In genomic region chr14:95674613-95675012, GRCh38 we compare ENCODE assay signal across 19 cellular contexts. TPM values are rescaled to one million over a fixed set of nuclear protein-coding genes. Genes with fewer than 3 reads are reported as not detected.
A peak's percentile ranks its signal among the peaks of the same experiment; 100 is the strongest.
DNase-seq lines count a peak whose midpoint lies in the region; ATAC-seq and TF ChIP-seq lines count a peak whose summit lies in the region.
"Had no signal": no experiment of that assay in that cellular context is flagged by ENCODE, and none has a peak within 500 bp of the region (broad histone marks: within the 10 kb centered on the region; RNA-seq: fewer than 3 reads in every experiment).

No MANE protein-coding gene starts in this region.

- peak; percentile 46 for DNase-seq in hepatocyte (ENCODE audit: low spot score)
- no peak for DNase-seq in CD14-positive monocyte (ENCODE audit: low spot score)
- no peak for DNase-seq in erythroblast (lab: John Stamatoyannopoulos, UW)
- DNase-seq: C1 segment of cervical spinal cord; Caco-2; CD4-positive, CD25-positive, alpha-beta regulatory T cell; CD8-positive, alpha-beta T cell; DMS153; DND-41; H9 had no signal

- H3K9me3 ChIP-seq in BLaER1, result peaks cover 21% of the 10 kb centered on the region
- no peaks in the 10 kb centered on the region for H3K9me3 ChIP-seq in hepatocyte (ENCODE audit: low read depth)
- peaks cover 0 to 4% (median 0%) of the 10 kb centered on the region in 4 donors for H3K9me3 ChIP-seq in liver (ENCODE audit: control insufficient read depth in 4 of 4, low read length in 3 of 4)
- H3K9me3 ChIP-seq: Caco-2 had no signal

- peak overlapping the region; percentile 20; the same call in 1 of the 2 replicates for H3K27ac ChIP-seq in BLaER1
- no peak overlapping the region for H3K27ac ChIP-seq in hepatocyte
- H3K27ac ChIP-seq in liver (ENCODE audit: low read depth in 1 of 2, low read length in 2 of 2), result no peak overlapping the region
- H3K27ac ChIP-seq: 22Rv1 had no signal

- WGBS in hepatocyte (ENCODE audit: low lambda C conversion rate, missing lambda C conversion rate), result 61% methylated on average over 4 of the region's 4 CpGs
- WGBS in liver, result 42% methylated on average over 4 of the region's 4 CpGs

- TF ChIP-seq RAD21 in liver (IDR thresholded peaks at IDR 0.05), result no peak

- H3K4me1 ChIP-seq in BLaER1, result peaks cover 96% of the 10 kb centered on the region
- H3K4me1 ChIP-seq in hepatocyte (ENCODE audit: insufficient read depth), result no peaks in the 10 kb centered on the region
- peaks cover 0 to 5% (median 0%) of the 10 kb centered on the region in 4 donors for H3K4me1 ChIP-seq in liver (ENCODE audit: control insufficient read depth in 4 of 4, insufficient read depth in 4 of 4, low read length in 3 of 4)

- H3K4me2 ChIP-seq in BLaER1, result peak overlapping the region; percentile 53
- no peak overlapping the region for H3K4me2 ChIP-seq in hepatocyte
- H3K4me2 ChIP-seq: GM23338 had no signal

- no peaks in the 10 kb centered on the region for H3K79me2 ChIP-seq in hepatocyte

- H3K27me3 ChIP-seq in BLaER1 (no peaks in the 10 kb centered on the region), hepatocyte (peaks cover 7% of the 10 kb centered on the region), liver (ENCODE audit: control insufficient read depth in 4 of 4, insufficient read depth in 4 of 4, low read length in 3 of 4) (no peaks in the 10 kb centered on the region)

- H3K4me1 Mint-ChIP-seq in CD14-positive monocyte, result no peaks in the 10 kb centered on the region
- H3K4me1 Mint-ChIP-seq: CD4-positive, CD25-positive, alpha-beta regulatory T cell had no signal

- no peak for TF ChIP-seq POLR2A in erythroblast (IDR thresholded peaks at IDR 0.05; ENCODE audit: low read length)

- no peak overlapping the region for H2AFZ ChIP-seq in hepatocyte
- H2AFZ ChIP-seq: GM23338 had no signal

- ATAC-seq in GM21717 (IDR thresholded peaks at IDR 0.05; ENCODE audit: unreplicated experiment), result no peak
- ATAC-seq: CD8-positive, alpha-beta T cell; HCT116 had no signal

- H3K9me2 ChIP-seq in hepatocyte (replicated peaks; ENCODE audit: insufficient read depth), result no peaks in the 10 kb centered on the region

- H3K36me3 Mint-ChIP-seq in CD14-positive monocyte, result no peaks in the 10 kb centered on the region
- H3K36me3 Mint-ChIP-seq: CD4-positive, CD25-positive, alpha-beta regulatory T cell; CD8-positive, alpha-beta T cell had no signal

- TF ChIP-seq CTCF in hepatocyte (IDR thresholded peaks at IDR 0.05; ENCODE audit: poor library complexity) (no peak), liver (IDR thresholded peaks at IDR 0.05; ENCODE audit: low read depth, low read length, missing input control) (no peak), CD14-positive monocyte (IDR thresholded peaks at IDR 0.05) (no peak)

- peaks cover 3 to 8% (median 5%) of the 10 kb centered on the region in 3 donors for H3K27me3 Mint-ChIP-seq in CD14-positive monocyte (ENCODE audit: low read depth in 3 of 3)

- no peak overlapping the region for H3K4me3 ChIP-seq in BLaER1
- no peak overlapping the region for H3K4me3 ChIP-seq in hepatocyte
- H3K4me3 ChIP-seq in liver (ENCODE audit: low read depth in 1 of 3, low read length in 3 of 3), result no peak overlapping the region
- H3K4me3 ChIP-seq: GM23338 had no signal

- H3K9ac ChIP-seq in BLaER1 (no peak overlapping the region), liver (ENCODE audit: low read depth in 1 of 2, low read length in 2 of 2) (no peak overlapping the region)

- H3K4me3 Mint-ChIP-seq in CD14-positive monocyte, result no peak overlapping the region
- H3K4me3 Mint-ChIP-seq: B cell; CD4-positive, CD25-positive, alpha-beta regulatory T cell; CD8-positive, alpha-beta T cell; GM23338; H9 had no signal

- intact Hi-C loops in CD14-positive monocyte (cut with micrococcal nuclease), result no loop called here

- peaks cover 17% of the 10 kb centered on the region for H3K36me3 ChIP-seq in BLaER1
- H3K36me3 ChIP-seq in hepatocyte (replicated peaks; ENCODE audit: insufficient read depth, low read depth), result no peaks in the 10 kb centered on the region
- no peaks in the 10 kb centered on the region for H3K36me3 ChIP-seq in liver (ENCODE audit: control insufficient read depth in 4 of 4, insufficient read depth in 3 of 4, low read depth in 1 of 4, low read length in 3 of 4)

- H3K9me3 Mint-ChIP-seq in CD14-positive monocyte, result peaks cover 0 to 5% (median 0%) of the 10 kb centered on the region in 7 donors
- H3K9me3 Mint-ChIP-seq: CD8-positive, alpha-beta T cell had no signal

- no peak overlapping the region for H3K27ac Mint-ChIP-seq in CD14-positive monocyte
- H3K27ac Mint-ChIP-seq: CD4-positive, CD25-positive, alpha-beta regulatory T cell; CD8-positive, alpha-beta T cell; GM23338; H9 had no signal

- H4K20me1 ChIP-seq in BLaER1 (no peaks in the 10 kb centered on the region), hepatocyte (ENCODE audit: insufficient read depth, poor library complexity, severe bottlenecking) (no peaks in the 10 kb centered on the region)

TF ChIP-seq in liver, 16 proteins besides CTCF, POLR2A, EP300 and RAD21:
- TF ChIP-seq FOXA2 (IDR thresholded peaks at IDR 0.05), result no peak
- no peak for TF ChIP-seq REST (IDR thresholded peaks at IDR 0.05)
- TF ChIP-seq YY1 (IDR thresholded peaks at IDR 0.05), result no peak
- no peak for TF ChIP-seq GABPA (IDR thresholded peaks at IDR 0.05 in 1 of 2, conservative IDR thresholded peaks at IDR 0.05 in 1 of 2)
- peak; percentile 58 to 66 for TF ChIP-seq HNF4A (conservative IDR thresholded peaks at IDR 0.05)

RNA-seq across cellular contexts. Expression of gene TCL1B, which starts 11.6 kb away (rescaled TPM):
- total RNA-seq in hepatocyte (0.50 TPM in 1 of 2 replicates, not detected in the other), liver (under 1 TPM in 1 of 2 donors, not detected in 1; 0.19 TPM)
- polyA plus RNA-seq in hepatocyte (not detected in 2 replicates), liver (not detected), CD14-positive monocyte (not detected)
- total RNA-seq: Caco-2; CD4-positive, CD25-positive, alpha-beta regulatory T cell; CD8-positive, alpha-beta T cell; H4 had no signal
- polyA plus RNA-seq: AG04450; CD4-positive, CD25-positive, alpha-beta regulatory T cell had no signal

RNA-seq across cellular contexts. Expression of gene TCL1A, which starts 39.3 kb away (rescaled TPM):
- not detected in 2 replicates for total RNA-seq in hepatocyte
- not detected in 2 replicates for polyA plus RNA-seq in hepatocyte
- total RNA-seq in liver, result 10 to 100 TPM in 1 of 2 donors, under 1 TPM in 1; 0.17 to 17.2 TPM
- 1 to 10 TPM in 1 of 2 donors, under 1 TPM in 1; 0.14 to 1.2 TPM for polyA plus RNA-seq in liver
- polyA plus RNA-seq in CD14-positive monocyte, result 1 to 10 TPM; 1.1 to 1.3 TPM
- total RNA-seq: Caco-2, H4, H9 had no signal
- polyA plus RNA-seq: AG04450 had no signal
